ENCODE assay signal across 25 cellular contexts in the genomic region with DNA sequence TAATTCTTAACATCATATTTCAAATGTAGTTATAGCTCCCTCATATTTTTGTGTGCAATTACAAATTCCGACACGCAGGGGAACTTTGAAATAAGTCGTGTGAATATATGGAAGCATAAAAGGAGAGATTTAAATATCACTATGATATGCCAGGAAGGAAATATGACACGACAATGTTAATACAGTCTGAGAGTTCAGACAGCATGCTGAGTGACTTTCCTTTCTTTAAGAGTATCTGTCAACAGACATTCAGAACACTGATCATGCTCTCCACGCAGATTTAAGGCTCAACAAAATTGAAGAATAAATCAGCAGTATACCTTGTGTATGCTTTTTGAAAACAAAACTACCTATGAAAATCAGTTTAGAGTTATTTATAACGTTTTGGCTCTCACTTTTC.
"Had no signal": no experiment of that assay in that cellular context is flagged by ENCODE, and none has a peak within 500 bp of the region (broad histone marks: within the 10 kb centered on the region; RNA-seq: fewer than 3 reads in every experiment).

No MANE protein-coding gene starts in this region.

- H3K36me3 Mint-ChIP-seq: activated CD8-positive, alpha-beta memory T cell treated with anti-CD3 and anti-CD28 coated beads, Interleukin-2, amount 10 ng/mL, durations not matched to agents 7 days and 5 days; immature natural killer cell; natural killer cell; stimulated activated effector memory CD8-positive, alpha-beta T cell treated with anti-CD3 and anti-CD28 coated beads, Interleukin-12 subunit alpha, Interleukin-12 subunit beta, amount 100 ng/mL, for 72 hours had no signal

- H3K4me1 ChIP-seq: breast epithelium, heart left ventricle, right lobe of liver had no signal

- H3K27ac Mint-ChIP-seq: activated CD4-positive, alpha-beta T cell treated with anti-CD3 and anti-CD28 coated beads for 36 hours; activated CD8-positive, alpha-beta memory T cell treated with anti-CD3 and anti-CD28 coated beads, Interleukin-2, amount 10 ng/mL, durations not matched to agents 7 days and 5 days; activated CD8-positive, alpha-beta T cell treated with anti-CD3 and anti-CD28 coated beads, Interleukin-2, amount 10 ng/mL, durations not matched to agents 7 days and 5 days; activated naive CD4-positive, alpha-beta T cell treated with anti-CD3 and anti-CD28 coated beads, Interleukin-2, amount 50 U/mL, for 72 hours; activated T-helper 2 cell treated with anti-CD3 and anti-CD28 coated beads, Interferon-gamma antibody, Interleukin-2, Interleukin-4, amounts not matched to agents 10 μg/mL and 5 μg/mL and 100 μg/mL, durations not matched to agents 14 hours and 24 hours and 36 hours; immature natural killer cell; natural killer cell; stimulated activated effector memory CD8-positive, alpha-beta T cell treated with anti-CD3 and anti-CD28 coated beads, Interleukin-12 subunit alpha, Interleukin-12 subunit beta, amount 100 ng/mL, for 72 hours; stimulated activated naive CD8-positive, alpha-beta T cell treated with anti-CD3 and anti-CD28 coated beads, Interleukin-15, Interleukin-2, amounts not matched to agents 100 ng/mL and 50 ng/mL, for 24 hours; T-helper 2 cell treated with Interferon-gamma antibody and Interleukin-4, amounts not matched to agents 5 μg/mL and 100 μg/mL, for 36 hours had no signal

- H3K4me3 ChIP-seq: breast epithelium, heart left ventricle, right lobe of liver, thoracic aorta had no signal

- ATAC-seq: activated CD4-positive, alpha-beta T cell treated with anti-CD3 and anti-CD28 coated beads for 36 hours; activated CD8-positive, alpha-beta memory T cell treated with anti-CD3 and anti-CD28 coated beads, Interleukin-2, amount 10 ng/mL, durations not matched to agents 7 days and 5 days; activated CD8-positive, alpha-beta T cell treated with anti-CD3 and anti-CD28 coated beads, Interleukin-2, amount 10 ng/mL, durations not matched to agents 7 days and 5 days; activated naive CD4-positive, alpha-beta T cell treated with anti-CD3 and anti-CD28 coated beads, Interleukin-2, amount 50 U/mL, for 72 hours; heart left ventricle; natural killer cell; right lobe of liver; stimulated activated effector memory CD8-positive, alpha-beta T cell treated with anti-CD3 and anti-CD28 coated beads, Interleukin-12 subunit alpha, Interleukin-12 subunit beta, amount 100 ng/mL, for 72 hours had no signal

- H3K27me3 ChIP-seq: breast epithelium, heart left ventricle, neutrophil, right lobe of liver had no signal

- H3K36me3 ChIP-seq: breast epithelium, heart left ventricle, neutrophil, right lobe of liver, thoracic aorta had no signal

- H3K4me3 Mint-ChIP-seq: activated CD4-positive, alpha-beta T cell treated with anti-CD3 and anti-CD28 coated beads for 36 hours; activated CD8-positive, alpha-beta memory T cell treated with anti-CD3 and anti-CD28 coated beads, Interleukin-2, amount 10 ng/mL, durations not matched to agents 7 days and 5 days; activated CD8-positive, alpha-beta T cell treated with anti-CD3 and anti-CD28 coated beads, Interleukin-2, amount 10 ng/mL, durations not matched to agents 7 days and 5 days; central memory CD8-positive, alpha-beta T cell; immature natural killer cell; natural killer cell; stimulated activated effector memory CD8-positive, alpha-beta T cell treated with anti-CD3 and anti-CD28 coated beads, Interleukin-12 subunit alpha, Interleukin-12 subunit beta, amount 100 ng/mL, for 72 hours; stimulated activated naive CD8-positive, alpha-beta T cell treated with anti-CD3 and anti-CD28 coated beads, Interleukin-15, Interleukin-2, amounts not matched to agents 100 ng/mL and 50 ng/mL, for 24 hours; T-helper 2 cell treated with Interferon-gamma antibody and Interleukin-4, amounts not matched to agents 5 μg/mL and 100 μg/mL, for 36 hours had no signal

- H3K27me3 Mint-ChIP-seq: activated CD4-positive, alpha-beta T cell treated with anti-CD3 and anti-CD28 coated beads for 36 hours; central memory CD8-positive, alpha-beta T cell had no signal

- H3K9me3 ChIP-seq: neutrophil, right lobe of liver, thoracic aorta had no signal

- H3K4me1 Mint-ChIP-seq: activated CD4-positive, alpha-beta T cell treated with anti-CD3 and anti-CD28 coated beads for 36 hours; activated CD8-positive, alpha-beta memory T cell treated with anti-CD3 and anti-CD28 coated beads, Interleukin-2, amount 10 ng/mL, durations not matched to agents 7 days and 5 days; central memory CD8-positive, alpha-beta T cell; immature natural killer cell; natural killer cell; stimulated activated effector memory CD8-positive, alpha-beta T cell treated with anti-CD3 and anti-CD28 coated beads, Interleukin-12 subunit alpha, Interleukin-12 subunit beta, amount 100 ng/mL, for 72 hours had no signal

- H3K27ac ChIP-seq: breast epithelium, heart left ventricle, neutrophil, right lobe of liver, thoracic aorta had no signal

- DNase-seq: activated CD4-positive, alpha-beta T cell treated with anti-CD3 and anti-CD28 coated beads for 36 hours; activated CD4-positive, CD25-positive, alpha-beta regulatory T cell; activated CD8-positive, alpha-beta memory T cell treated with anti-CD3 and anti-CD28 coated beads, Interleukin-2, amount 10 ng/mL, durations not matched to agents 7 days and 5 days; activated CD8-positive, alpha-beta T cell treated with anti-CD3 and anti-CD28 coated beads, Interleukin-2, amount 10 ng/mL, durations not matched to agents 7 days and 5 days; activated T-cell treated with anti-CD3 and anti-CD28 coated beads, Interleukin-2, amount 50 U/mL, for 48 hours; effector CD8-positive, alpha-beta T cell; erythroblast; heart left ventricle; hypothalamus; immature natural killer cell; mesenchymal stem cell; natural killer cell; right lobe of liver; stimulated activated CD4-positive, alpha-beta T cell treated with anti-CD3 and anti-CD28 coated beads, Interleukin-4, amount 100 ng/mL, for 24 hours; T-helper 1 cell; trophoblast cell had no signal

- H3K9me3 Mint-ChIP-seq: central memory CD8-positive, alpha-beta T cell; T-helper 2 cell treated with Interferon-gamma antibody and Interleukin-4, amounts not matched to agents 5 μg/mL and 100 μg/mL, for 36 hours had no signal
